Comparison of ENCODE assay signal across 1 cellular context in the genomic region with DNA sequence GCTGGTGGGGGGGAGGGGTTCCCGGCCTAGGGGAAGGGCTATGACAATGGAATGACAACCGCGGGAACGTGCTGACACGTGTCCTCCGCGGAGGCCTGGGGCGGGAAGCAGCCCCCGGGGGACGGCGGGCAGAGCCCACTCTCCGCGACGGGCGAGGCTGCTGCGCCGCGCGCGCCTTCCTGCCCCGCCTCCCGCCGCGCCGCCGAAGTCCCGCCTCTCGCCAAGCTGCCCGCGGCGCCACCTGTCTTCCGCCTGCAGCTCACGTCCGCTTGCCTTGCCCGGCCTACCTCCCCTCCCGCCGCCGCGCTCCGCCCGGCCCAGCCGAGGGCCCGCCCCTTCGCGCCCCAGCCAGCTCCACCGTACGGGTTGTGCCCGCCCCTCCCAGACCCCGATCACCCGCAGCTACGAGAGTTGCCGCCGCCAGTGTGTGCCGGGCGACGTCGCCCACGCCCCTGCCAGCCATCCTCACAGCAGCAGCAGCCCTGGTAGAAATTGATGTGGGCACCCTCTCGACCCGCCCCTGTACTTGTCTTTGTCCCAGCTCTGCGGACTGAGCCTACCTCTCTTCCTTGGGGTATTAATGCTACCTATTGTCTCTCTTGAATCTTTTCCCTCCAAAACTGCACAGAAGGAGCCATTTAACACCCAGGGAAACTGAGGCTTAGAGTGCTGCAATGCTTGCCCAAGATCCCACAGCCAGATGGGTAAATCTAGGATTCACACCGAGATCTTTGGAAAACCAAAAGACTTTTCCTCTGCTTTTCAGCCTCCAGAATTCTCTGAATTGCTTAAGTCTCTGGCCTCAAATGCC.
TF ChIP-seq lines count a peak whose summit lies in the region.

Gene PARP16 (minus strand): TSS at position 180 of the 811 bp plus-strand sequence. CDS start 457 bp downstream, outside the sequence.

TF ChIP-seq in HepG2, 621 proteins besides CTCF, POLR2A, EP300 and RAD21 (continued from another document and continues in another):
- TF ChIP-seq AHDC1 (CRISPR knock-in tag; IDR thresholded peaks at IDR 0.05; ENCODE audit: borderline replicate concordance), result 0 out of 2 replicates have a peak, but pooled peaks have one; percentile 8
- no peak for TF ChIP-seq IRF2 (CRISPR knock-in tag; IDR thresholded peaks at IDR 0.05)
- TF ChIP-seq BCLAF1 (IDR thresholded peaks at IDR 0.05), result no peak
- TF ChIP-seq, protein P1, sequence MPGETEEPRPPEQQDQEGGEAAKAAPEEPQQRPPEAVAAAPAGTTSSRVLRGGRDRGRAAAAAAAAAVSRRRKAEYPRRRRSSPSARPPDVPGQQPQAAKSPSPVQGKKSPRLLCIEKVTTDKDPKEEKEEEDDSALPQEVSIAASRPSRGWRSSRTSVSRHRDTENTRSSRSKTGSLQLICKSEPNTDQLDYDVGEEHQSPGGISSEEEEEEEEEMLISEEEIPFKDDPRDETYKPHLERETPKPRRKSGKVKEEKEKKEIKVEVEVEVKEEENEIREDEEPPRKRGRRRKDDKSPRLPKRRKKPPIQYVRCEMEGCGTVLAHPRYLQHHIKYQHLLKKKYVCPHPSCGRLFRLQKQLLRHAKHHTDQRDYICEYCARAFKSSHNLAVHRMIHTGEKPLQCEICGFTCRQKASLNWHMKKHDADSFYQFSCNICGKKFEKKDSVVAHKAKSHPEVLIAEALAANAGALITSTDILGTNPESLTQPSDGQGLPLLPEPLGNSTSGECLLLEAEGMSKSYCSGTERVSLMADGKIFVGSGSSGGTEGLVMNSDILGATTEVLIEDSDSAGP (CRISPR knock-in tag; IDR thresholded peaks at IDR 0.05; ENCODE audit: borderline replicate concordance), result 0 out of 2 replicates have a peak, but pooled peaks have one; percentile 36
- no peak; the same call in none of the 2 replicates for TF ChIP-seq ZNF543 (CRISPR knock-in tag; IDR thresholded peaks at IDR 0.05)
- no peak for TF ChIP-seq ZNF44 (CRISPR knock-in tag; IDR thresholded peaks at IDR 0.05)
- TF ChIP-seq NFE2 (CRISPR knock-in tag; IDR thresholded peaks at IDR 0.05), result no peak
- TF ChIP-seq ZMYM3 (CRISPR knock-in tag; IDR thresholded peaks at IDR 0.05), result 0 out of 2 replicates have a peak, but pooled peaks have one; percentile 13
- no peak for TF ChIP-seq SMC3 (IDR thresholded peaks at IDR 0.05; ENCODE audit: low read length)
- TF ChIP-seq ZNF589 (CRISPR knock-in tag; conservative IDR thresholded peaks at IDR 0.05), result no peak
- TF ChIP-seq TBX2 (CRISPR knock-in tag; IDR thresholded peaks at IDR 0.05; ENCODE audit: borderline replicate concordance), result peak; percentile 55
- TF ChIP-seq ZNF670 (CRISPR knock-in tag; IDR thresholded peaks at IDR 0.05; ENCODE audit: borderline replicate concordance), result 0 out of 2 replicates have a peak, but pooled peaks have one; percentile 34
- no peak for TF ChIP-seq JARID2 (CRISPR knock-in tag; IDR thresholded peaks at IDR 0.05; ENCODE audit: insufficient replicate concordance)
- peak; percentile 23; the same call in 1 of the 2 replicates for TF ChIP-seq ZSCAN31 (CRISPR knock-in tag; IDR thresholded peaks at IDR 0.05; ENCODE audit: low read depth)
- TF ChIP-seq ZNF460 (CRISPR knock-in tag; IDR thresholded peaks at IDR 0.05; ENCODE audit: borderline replicate concordance), result no peak
- TF ChIP-seq MIXL1 (CRISPR knock-in tag; IDR thresholded peaks at IDR 0.05), result no peak
- peak; percentile 79 for TF ChIP-seq SP5 (CRISPR knock-in tag; IDR thresholded peaks at IDR 0.05; ENCODE audit: borderline replicate concordance, low read depth)
- no peak for TF ChIP-seq PCBP1 (IDR thresholded peaks at IDR 0.05; ENCODE audit: borderline replicate concordance, low read depth, low read length)
- no peak; the same call in 1 of the 2 replicates for TF ChIP-seq ZNF510 (CRISPR knock-in tag; IDR thresholded peaks at IDR 0.05; ENCODE audit: low read depth)
- TF ChIP-seq, protein P2, sequence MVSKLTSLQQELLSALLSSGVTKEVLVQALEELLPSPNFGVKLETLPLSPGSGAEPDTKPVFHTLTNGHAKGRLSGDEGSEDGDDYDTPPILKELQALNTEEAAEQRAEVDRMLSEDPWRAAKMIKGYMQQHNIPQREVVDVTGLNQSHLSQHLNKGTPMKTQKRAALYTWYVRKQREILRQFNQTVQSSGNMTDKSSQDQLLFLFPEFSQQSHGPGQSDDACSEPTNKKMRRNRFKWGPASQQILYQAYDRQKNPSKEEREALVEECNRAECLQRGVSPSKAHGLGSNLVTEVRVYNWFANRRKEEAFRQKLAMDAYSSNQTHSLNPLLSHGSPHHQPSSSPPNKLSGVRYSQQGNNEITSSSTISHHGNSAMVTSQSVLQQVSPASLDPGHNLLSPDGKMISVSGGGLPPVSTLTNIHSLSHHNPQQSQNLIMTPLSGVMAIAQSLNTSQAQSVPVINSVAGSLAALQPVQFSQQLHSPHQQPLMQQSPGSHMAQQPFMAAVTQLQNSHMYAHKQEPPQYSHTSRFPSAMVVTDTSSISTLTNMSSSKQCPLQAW (CRISPR knock-in tag; IDR thresholded peaks at IDR 0.05), result no peak
- no peak; the same call in 1 of the 2 replicates for TF ChIP-seq ZC3H13 (CRISPR knock-in tag; IDR thresholded peaks at IDR 0.05)
- TF ChIP-seq ZNF781 (CRISPR knock-in tag; IDR thresholded peaks at IDR 0.05; ENCODE audit: borderline replicate concordance, not compliant biosample characterization), result no peak
- no peak for TF ChIP-seq ZNF282 (IDR thresholded peaks at IDR 0.05; ENCODE audit: partially characterized antibody)
- TF ChIP-seq ZNF660 (CRISPR knock-in tag; IDR thresholded peaks at IDR 0.05; ENCODE audit: borderline replicate concordance, low read depth), result no peak
- 0 out of 2 replicates have a peak, but pooled peaks have one; percentile 37 for TF ChIP-seq ZNF772 (CRISPR knock-in tag; IDR thresholded peaks at IDR 0.05)
- peak; percentile 46; the same call in 1 of the 2 replicates for TF ChIP-seq SOX5 (CRISPR knock-in tag; IDR thresholded peaks at IDR 0.05; ENCODE audit: borderline replicate concordance)
- TF ChIP-seq KLF15 (CRISPR knock-in tag; IDR thresholded peaks at IDR 0.05; ENCODE audit: borderline replicate concordance), result no peak
- TF ChIP-seq, protein P3, sequence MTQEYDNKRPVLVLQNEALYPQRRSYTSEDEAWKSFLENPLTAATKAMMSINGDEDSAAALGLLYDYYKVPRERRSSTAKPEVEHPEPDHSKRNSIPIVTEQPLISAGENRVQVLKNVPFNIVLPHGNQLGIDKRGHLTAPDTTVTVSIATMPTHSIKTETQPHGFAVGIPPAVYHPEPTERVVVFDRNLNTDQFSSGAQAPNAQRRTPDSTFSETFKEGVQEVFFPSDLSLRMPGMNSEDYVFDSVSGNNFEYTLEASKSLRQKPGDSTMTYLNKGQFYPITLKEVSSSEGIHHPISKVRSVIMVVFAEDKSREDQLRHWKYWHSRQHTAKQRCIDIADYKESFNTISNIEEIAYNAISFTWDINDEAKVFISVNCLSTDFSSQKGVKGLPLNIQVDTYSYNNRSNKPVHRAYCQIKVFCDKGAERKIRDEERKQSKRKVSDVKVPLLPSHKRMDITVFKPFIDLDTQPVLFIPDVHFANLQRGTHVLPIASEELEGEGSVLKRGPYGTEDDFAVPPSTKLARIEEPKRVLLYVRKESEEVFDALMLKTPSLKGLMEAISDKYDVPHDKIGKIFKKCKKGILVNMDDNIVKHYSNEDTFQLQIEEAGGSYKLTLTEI (CRISPR knock-in tag; conservative IDR thresholded peaks at IDR 0.05), result no peak
- TF ChIP-seq SIN3B (IDR thresholded peaks at IDR 0.05; ENCODE audit: low read length), result no peak
- TF ChIP-seq HDAC2 (CRISPR knock-in tag; IDR thresholded peaks at IDR 0.05), result no peak; the same call in 1 of the 2 replicates
- TF ChIP-seq HIVEP1 (CRISPR knock-in tag; IDR thresholded peaks at IDR 0.05), result no peak
- TF ChIP-seq ZNF274 (CRISPR knock-in tag; IDR thresholded peaks at IDR 0.05), result no peak
- no peak for TF ChIP-seq CCAR2 (optimal IDR thresholded peaks at IDR 0.05; ENCODE audit: low read depth, low read length)
- no peak for TF ChIP-seq TCF7 (IDR thresholded peaks at IDR 0.05; ENCODE audit: low read depth)
- no peak for TF ChIP-seq TIGD3 (CRISPR knock-in tag; IDR thresholded peaks at IDR 0.05; ENCODE audit: borderline replicate concordance)
- peak; percentile 97 for TF ChIP-seq ZNF687 (CRISPR knock-in tag; IDR thresholded peaks at IDR 0.05)
- TF ChIP-seq KDM1A (CRISPR knock-in tag; IDR thresholded peaks at IDR 0.05), result no peak
- 0 out of 2 replicates have a peak, but pooled peaks have one; percentile 62 for TF ChIP-seq KDM2A (CRISPR knock-in tag; IDR thresholded peaks at IDR 0.05; ENCODE audit: borderline replicate concordance, low read depth)
